ENCODE assay signal across 8 cellular contexts in genomic region chr5:146877783-146878470, GRCh38. TPM values are rescaled to one million over a fixed set of nuclear protein-coding genes. Genes with fewer than 3 reads are reported as not detected.
A peak's percentile ranks its signal among the peaks of the same experiment; 100 is the strongest.
DNase-seq lines count a peak whose midpoint lies in the region; ATAC-seq and TF ChIP-seq lines count a peak whose summit lies in the region.

No MANE protein-coding gene starts in this region.

- DNase-seq in AG20443 (ENCODE audit: low spot score) (peak; percentile 48), colonic mucosa (no peak), right lobe of liver (peak in 2 of 3 donors; percentile 21 to 55), ureter (ENCODE audit: low spot score) (no peak)
- DNase-seq in T-helper 2 cell treated with Interferon-gamma antibody and Interleukin-4, amounts not matched to agents 5 μg/mL and 100 μg/mL, for 36 hours (ENCODE audit: low spot score): no peak
- peak; percentile 25 to 71 for DNase-seq in stimulated activated effector memory CD8-positive, alpha-beta T cell treated with anti-CD3 and anti-CD28 coated beads, Interleukin-12 subunit alpha, Interleukin-12 subunit beta, amount 100 ng/mL, for 72 hours (ENCODE audit: low spot score in 2 of 2)

- intact Hi-C loops in colonic mucosa (cut with DNase I) (no loop called here), right lobe of liver (cut with DNase I) (no loop called here)

- H3K4me1 ChIP-seq in colonic mucosa: no peaks in the 10 kb centered on the region
- H3K4me1 ChIP-seq in right lobe of liver: peaks cover 0 to 19% (median 2%) of the 10 kb centered on the region in 4 donors

- peak; percentile 19 for ATAC-seq in GM21515 (IDR thresholded peaks at IDR 0.05; ENCODE audit: unreplicated experiment)
- peak; percentile 48 to 61 (median 54) for ATAC-seq in right lobe of liver
- ATAC-seq in stimulated activated effector memory CD8-positive, alpha-beta T cell treated with anti-CD3 and anti-CD28 coated beads, Interleukin-12 subunit alpha, Interleukin-12 subunit beta, amount 100 ng/mL, for 72 hours: peak; percentile 62
- no peak for ATAC-seq in HG03469 (IDR thresholded peaks at IDR 0.05; ENCODE audit: unreplicated experiment)

- H3K27me3 Mint-ChIP-seq in T-helper 2 cell treated with Interferon-gamma antibody and Interleukin-4, amounts not matched to agents 5 μg/mL and 100 μg/mL, for 36 hours (ENCODE audit: low read depth): peaks cover 64% of the 10 kb centered on the region

- TF ChIP-seq CTCF in colonic mucosa (IDR thresholded peaks at IDR 0.05) (no peak), right lobe of liver (IDR thresholded peaks at IDR 0.05) (no peak)

- H3K27ac Mint-ChIP-seq in T-helper 2 cell treated with Interferon-gamma antibody and Interleukin-4, amounts not matched to agents 5 μg/mL and 100 μg/mL, for 36 hours: no peak overlapping the region
- peak overlapping the region; percentile 43 for H3K27ac Mint-ChIP-seq in stimulated activated effector memory CD8-positive, alpha-beta T cell treated with anti-CD3 and anti-CD28 coated beads, Interleukin-12 subunit alpha, Interleukin-12 subunit beta, amount 100 ng/mL, for 72 hours

- no peaks in the 10 kb centered on the region for H3K9me3 ChIP-seq in colonic mucosa
- no peaks in the 10 kb centered on the region for H3K9me3 ChIP-seq in right lobe of liver

- H3K4me1 Mint-ChIP-seq in T-helper 2 cell treated with Interferon-gamma antibody and Interleukin-4, amounts not matched to agents 5 μg/mL and 100 μg/mL, for 36 hours (ENCODE audit: low read depth): peaks cover 9% of the 10 kb centered on the region
- peaks cover 24% of the 10 kb centered on the region for H3K4me1 Mint-ChIP-seq in stimulated activated effector memory CD8-positive, alpha-beta T cell treated with anti-CD3 and anti-CD28 coated beads, Interleukin-12 subunit alpha, Interleukin-12 subunit beta, amount 100 ng/mL, for 72 hours

- H3K9me3 Mint-ChIP-seq in T-helper 2 cell treated with Interferon-gamma antibody and Interleukin-4, amounts not matched to agents 5 μg/mL and 100 μg/mL, for 36 hours: no peaks in the 10 kb centered on the region
- H3K9me3 Mint-ChIP-seq in stimulated activated effector memory CD8-positive, alpha-beta T cell treated with anti-CD3 and anti-CD28 coated beads, Interleukin-12 subunit alpha, Interleukin-12 subunit beta, amount 100 ng/mL, for 72 hours: no peaks in the 10 kb centered on the region

- no peaks in the 10 kb centered on the region for H3K36me3 Mint-ChIP-seq in T-helper 2 cell treated with Interferon-gamma antibody and Interleukin-4, amounts not matched to agents 5 μg/mL and 100 μg/mL, for 36 hours (ENCODE audit: low read depth)
- no peaks in the 10 kb centered on the region for H3K36me3 Mint-ChIP-seq in stimulated activated effector memory CD8-positive, alpha-beta T cell treated with anti-CD3 and anti-CD28 coated beads, Interleukin-12 subunit alpha, Interleukin-12 subunit beta, amount 100 ng/mL, for 72 hours

- no peak overlapping the region for H3K9ac ChIP-seq in colonic mucosa (ENCODE audit: low read depth in 2 of 2, low read length in 2 of 2)

- peak overlapping the region; percentile 23 for H3K4me3 ChIP-seq in colonic mucosa
- peak overlapping the region; percentile 25 to 48 (median 40) for H3K4me3 ChIP-seq in right lobe of liver

- H3K36me3 ChIP-seq in colonic mucosa: no peaks in the 10 kb centered on the region
- H3K36me3 ChIP-seq in right lobe of liver: no peaks in the 10 kb centered on the region

- H3K27ac ChIP-seq in colonic mucosa (no peak overlapping the region), right lobe of liver (no peak overlapping the region)

- H3K27me3 ChIP-seq in colonic mucosa (peaks cover 20% of the 10 kb centered on the region), right lobe of liver (peaks cover 0 to 8% of the 10 kb centered on the region in 2 donors)

- H3K4me3 Mint-ChIP-seq in T-helper 2 cell treated with Interferon-gamma antibody and Interleukin-4, amounts not matched to agents 5 μg/mL and 100 μg/mL, for 36 hours: peak overlapping the region; percentile 84
- H3K4me3 Mint-ChIP-seq in stimulated activated effector memory CD8-positive, alpha-beta T cell treated with anti-CD3 and anti-CD28 coated beads, Interleukin-12 subunit alpha, Interleukin-12 subunit beta, amount 100 ng/mL, for 72 hours: peak overlapping the region; percentile 81

- WGBS in right lobe of liver (ENCODE audit: insufficient coverage, low coverage, low lambda C conversion rate, missing lambda C conversion rate): 2% methylated on average over 18 of the region's 58 CpGs

- no peak for TF ChIP-seq POLR2A in right lobe of liver (IDR thresholded peaks at IDR 0.05)

RNA-seq across cellular contexts. Expression of gene PPP2R2B, which starts 0.6 kb away (rescaled TPM):
- under 1 TPM; 0.35 to 0.93 TPM for total RNA-seq in colonic mucosa
- total RNA-seq in right lobe of liver: under 1 TPM; 0.15 to 0.77 (median 0.27) TPM
- total RNA-seq in ureter: 25.9 TPM

Comparison
In these comparisons a context has a peak if more than half of its experiments do, and no peak if none do; other contexts are left out.
1. DNase-seq: peak in AG20443 (single experiment), right lobe of liver (2 of 3) and stimulated activated effector memory CD8-positive, alpha-beta T cell treated with anti-CD3 and anti-CD28 coated beads, Interleukin-12 subunit alpha, Interleukin-12 subunit beta, amount 100 ng/mL, for 72 hours (2 of 2); none in T-helper 2 cell treated with Interferon-gamma antibody and Interleukin-4, amounts not matched to agents 5 μg/mL and 100 μg/mL, for 36 hours (single experiment), colonic mucosa (single experiment) and ureter (single experiment).
2. RNA of gene PPP2R2B, which starts 0.6 kb away (total RNA-seq): 25.9 TPM in ureter (single experiment); 0.35 to 0.93 TPM in colonic mucosa and 0.15 to 0.77 TPM in right lobe of liver; every median in the first group is over 10 times any median in the second.